ENCODE assay signal across 21 cellular contexts in genomic region chrX:43140546-43140945, GRCh38.
"Had no signal": no experiment of that assay in that cellular context is flagged by ENCODE, and none has a peak within 500 bp of the region (broad histone marks: within the 10 kb centered on the region; RNA-seq: fewer than 3 reads in every experiment).

No MANE protein-coding gene starts in this region.

- H3K27me3 ChIP-seq: stomach, transverse colon had no signal

- H3K27ac ChIP-seq: coronary artery, gastrocnemius medialis, heart right ventricle, stomach, thoracic aorta, transverse colon had no signal

- H3K36me3 ChIP-seq: gastrocnemius medialis, heart right ventricle, stomach, thoracic aorta, transverse colon had no signal

- DNase-seq: effector CD4-positive, alpha-beta T cell; endodermal cell; gastrocnemius medialis; heart right ventricle; hypothalamus; kidney glomerular epithelial cell; mucosa of descending colon; naive thymus-derived CD8-positive, alpha-beta T cell; posterior cingulate gyrus; stimulated activated CD4-positive, alpha-beta T cell treated with anti-CD3 and anti-CD28 coated beads, Interleukin-2, amount 100 ng/mL, for 24 hours; stimulated activated CD4-positive, alpha-beta T cell treated with anti-CD3 and anti-CD28 coated beads, Interleukin-4, amount 100 ng/mL, for 4 hours; stimulated activated naive B cell treated with anti-CD40 and anti-IgM and Interleukin-4, amounts not matched to agents 10 μg/mL and 1 μg/mL and 100 μg/mL, for 72 hours; stomach; substantia nigra; transverse colon had no signal

- H3K9me3 Mint-ChIP-seq: neural crest cell had no signal

- H3K4me1 ChIP-seq: gastrocnemius medialis, heart right ventricle, stomach, transverse colon had no signal

- ATAC-seq: gastrocnemius medialis; heart right ventricle; left lobe of liver; mucosa of descending colon; naive thymus-derived CD8-positive, alpha-beta T cell; sciatic nerve; stimulated activated naive B cell treated with anti-CD40 and anti-IgM and Interleukin-4, amounts not matched to agents 10 μg/mL and 1 μg/mL and 100 μg/mL, for 72 hours had no signal

- H3K4me3 Mint-ChIP-seq: endodermal cell; naive thymus-derived CD8-positive, alpha-beta T cell; neural crest cell; stimulated activated naive B cell treated with anti-CD40 and anti-IgM and Interleukin-4, amounts not matched to agents 10 μg/mL and 1 μg/mL and 100 μg/mL, for 72 hours had no signal

- FAIRE-seq: endothelial cell of umbilical vein had no signal

- H3K4me1 Mint-ChIP-seq: endodermal cell; neural crest cell; stimulated activated naive B cell treated with anti-CD40 and anti-IgM and Interleukin-4, amounts not matched to agents 10 μg/mL and 1 μg/mL and 100 μg/mL, for 72 hours had no signal

- H3K4me3 ChIP-seq: coronary artery, gastrocnemius medialis, heart right ventricle, mucosa of descending colon, stomach, thoracic aorta, transverse colon had no signal

- H3K27me3 Mint-ChIP-seq: naive thymus-derived CD8-positive, alpha-beta T cell; stimulated activated naive B cell treated with anti-CD40 and anti-IgM and Interleukin-4, amounts not matched to agents 10 μg/mL and 1 μg/mL and 100 μg/mL, for 72 hours had no signal

- H3K9me3 ChIP-seq: gastrocnemius medialis, heart right ventricle, mucosa of descending colon, stomach, thoracic aorta, transverse colon had no signal

- H3K27ac Mint-ChIP-seq: endodermal cell; naive thymus-derived CD8-positive, alpha-beta T cell; stimulated activated naive B cell treated with anti-CD40 and anti-IgM and Interleukin-4, amounts not matched to agents 10 μg/mL and 1 μg/mL and 100 μg/mL, for 72 hours had no signal

- H3K36me3 Mint-ChIP-seq: stimulated activated naive B cell treated with anti-CD40 and anti-IgM and Interleukin-4, amounts not matched to agents 10 μg/mL and 1 μg/mL and 100 μg/mL, for 72 hours had no signal
